In the genomic region with DNA sequence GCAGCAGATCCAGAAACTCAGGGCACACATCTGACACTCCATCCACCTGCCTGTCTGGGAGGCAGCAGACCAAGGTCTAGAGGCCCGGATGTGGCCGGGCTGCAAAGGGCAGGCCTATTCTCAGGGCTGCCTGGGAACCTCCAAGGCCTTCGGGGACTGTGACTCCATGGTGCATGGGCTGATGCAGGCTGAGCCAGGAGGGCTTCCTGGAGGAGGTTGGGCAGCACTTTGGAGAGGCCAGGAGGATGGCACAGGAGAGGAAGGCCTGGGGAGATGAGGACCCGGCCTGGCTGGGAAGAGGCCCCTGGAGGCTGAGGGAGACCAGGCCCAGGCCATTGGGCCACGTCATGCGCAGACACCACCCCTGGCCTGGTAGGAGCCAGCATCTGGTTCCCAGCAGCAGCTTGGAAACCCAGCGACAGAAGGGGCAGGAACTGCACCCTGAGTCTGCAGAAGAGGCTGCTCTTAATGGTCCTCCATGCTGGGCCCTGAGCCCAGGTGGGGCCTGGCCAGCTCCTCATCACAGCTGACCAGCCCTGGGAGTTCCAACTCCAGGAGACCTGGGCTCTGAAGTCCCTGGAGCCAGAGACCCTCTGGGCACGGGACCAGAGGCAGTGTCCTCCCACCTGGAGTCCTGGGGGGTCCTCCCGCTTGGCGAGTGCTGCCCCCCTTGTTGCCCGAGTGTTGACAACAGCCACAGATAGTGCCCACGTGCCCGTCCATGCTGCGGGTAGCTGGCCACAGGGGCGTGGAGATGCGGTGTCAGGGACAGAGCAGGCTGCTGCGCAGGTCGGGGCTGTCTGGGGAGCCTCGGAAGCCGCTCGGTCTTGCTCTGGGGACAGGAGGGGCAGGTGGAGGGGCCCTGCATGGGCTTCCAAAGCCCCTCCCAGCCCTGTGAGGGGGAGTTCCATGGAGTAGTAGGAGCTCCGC, we compare ENCODE assay signal across 23 cellular contexts. TPM values are rescaled to one million over a fixed set of nuclear protein-coding genes. Genes with fewer than 3 reads are reported as not detected.
DNase-seq lines count a peak whose midpoint lies in the region; ATAC-seq, FAIRE-seq and TF ChIP-seq lines count a peak whose summit lies in the region.
"Had no signal": no experiment of that assay in that cellular context is flagged by ENCODE, and none has a peak within 500 bp of the region (broad histone marks: within the 10 kb centered on the region; RNA-seq: fewer than 3 reads in every experiment).

No MANE protein-coding gene starts in this region.

- H3K4me2 ChIP-seq in mammary epithelial cell (ENCODE audit: insufficient read depth, low read depth, low read length) = no peak overlapping the region
- no peak overlapping the region for H3K4me2 ChIP-seq in GM12878 (ENCODE audit: control insufficient read depth, insufficient read depth)
- H3K4me2 ChIP-seq: KMS-11 had no signal

- peak overlapping the region; percentile 64 to 85 for H3K27ac ChIP-seq in breast epithelium
- H3K27ac ChIP-seq in mammary epithelial cell (ENCODE audit: insufficient read depth, low read depth, low read length) = no peak overlapping the region
- H3K27ac ChIP-seq in GM12878 (ENCODE audit: control insufficient read depth, insufficient read depth) = no peak overlapping the region
- no peak overlapping the region for H3K27ac ChIP-seq in lower lobe of right lung
- H3K27ac ChIP-seq in upper lobe of right lung = no peak overlapping the region
- H3K27ac ChIP-seq: GM23248, KMS-11 had no signal

- H3K79me2 ChIP-seq in mammary epithelial cell (ENCODE audit: insufficient read depth, low read length) (peaks cover 25% of the 10 kb centered on the region), GM12878 (ENCODE audit: control insufficient read depth, insufficient read depth, low read length) (no peaks in the 10 kb centered on the region)

- POLR2A ChIA-PET in GM12878 (lab: Charles Lee) = no interaction called here

- SMC1A ChIA-PET in GM12878 (lab: Charles Lee; ENCODE audit: uncharacterized antibody, unreplicated experiment) = no interaction called here

- 83% methylated on average over 18 of the region's 22 CpGs for WGBS in mammary epithelial cell (ENCODE audit: low coverage, missing lambda C conversion rate)
- 51% methylated on average over 22 of the region's 22 CpGs for WGBS in GM12878 (ENCODE audit: insufficient coverage, insufficient replicate concordance, low lambda C conversion rate, missing lambda C conversion rate)

- RAD21 ChIA-PET in GM12878 (lab: Charles Lee; ENCODE audit: unreplicated experiment) = no interaction called here

- H3K27me3 ChIP-seq in breast epithelium (no peaks in the 10 kb centered on the region), mammary epithelial cell (ENCODE audit: insufficient read depth, low read length) (no peaks in the 10 kb centered on the region), GM12878 (replicated peaks in 1 of 2; ENCODE audit: control insufficient read depth in 2 of 2, insufficient read depth in 2 of 2, low read length in 1 of 2) (peaks cover 3 to 9% of the 10 kb centered on the region in 2 experiments; a peak in 3 of 4 replicates), lower lobe of right lung (ENCODE audit: low read depth) (peaks cover 11% of the 10 kb centered on the region), upper lobe of right lung (peaks cover 14% of the 10 kb centered on the region)
- H3K27me3 ChIP-seq: Peyer's patch had no signal

- TF ChIP-seq EP300 in GM12878 (IDR thresholded peaks at IDR 0.05; ENCODE audit: borderline replicate concordance in 1 of 2, control insufficient read depth in 1 of 2, low read depth in 2 of 2, low read length in 2 of 2) = no peak

- TF ChIP-seq CTCF in breast epithelium (IDR thresholded peaks at IDR 0.05) = no peak
- TF ChIP-seq CTCF in mammary epithelial cell (conservative IDR thresholded peaks at IDR 0.05 in 1 of 2, IDR thresholded peaks at IDR 0.05 in 1 of 2; ENCODE audit: extremely low read depth in 1 of 2, insufficient read depth in 1 of 2, low read depth in 1 of 2, low read length in 2 of 2) = no peak
- no peak for TF ChIP-seq CTCF in GM12878 (IDR thresholded peaks at IDR 0.05 in 2 of 3, conservative IDR thresholded peaks at IDR 0.05 in 1 of 3; ENCODE audit: control insufficient read depth in 2 of 3, extremely low read depth in 1 of 3, insufficient read depth in 1 of 3, low read depth in 3 of 3, low read length in 3 of 3)
- no peak for TF ChIP-seq CTCF in lower lobe of right lung (IDR thresholded peaks at IDR 0.05)
- TF ChIP-seq CTCF in upper lobe of right lung (IDR thresholded peaks at IDR 0.05) = no peak

- intact Hi-C loops in breast epithelium (cut with DNase I; ENCODE audit: low total_unique reads) = no loop called here
- intact Hi-C loops in mammary epithelial cell (cut with micrococcal nuclease) = no loop called here
- intact Hi-C loops in GM12878 (cut with micrococcal nuclease; ENCODE audit: unreplicated experiment) = no loop called here
- intact Hi-C loops in lower lobe of right lung (cut with DNase I) = no loop called here
- intact Hi-C loops in upper lobe of right lung (cut with DNase I) = no loop called here

- no peak for TF ChIP-seq POLR2A in breast epithelium (IDR thresholded peaks at IDR 0.05)
- no peak for TF ChIP-seq POLR2A in GM12878 (IDR thresholded peaks at IDR 0.05; ENCODE audit: low read depth, low read length)

- ATAC-seq in GM12878 = 0 out of 3 replicates have a peak, but pooled peaks have one; percentile 11
- ATAC-seq in lower lobe of right lung = peak; percentile 68
- ATAC-seq in upper lobe of right lung = peak; percentile 66
- ATAC-seq: activated CD4-positive, CD25-positive, alpha-beta regulatory T cell treated with anti-CD3 and anti-CD28 coated beads, Interleukin-2, amount 50 U/mL, for 24 hours; naive thymus-derived CD4-positive, alpha-beta T cell; stimulated activated naive CD8-positive, alpha-beta T cell treated with anti-CD3 and anti-CD28 coated beads, Interleukin-15, Interleukin-2, amounts not matched to agents 100 U/mL and 50 U/mL, for 24 hours; T-cell had no signal

- CTCF ChIA-PET in mammary epithelial cell (lab: Charles Lee; ENCODE audit: low non-redundant PET) = no interaction called here
- CTCF ChIA-PET in GM12878 (lab: Yijun Ruan, JAX) = no interaction called here

- BruUV-seq in mammary epithelial cell (replicated peaks; lab: Mats Ljungman, UMichigan) (no TSS peak), GM12878 (replicated peaks; lab: Mats Ljungman, UMichigan) (no TSS peak)

- H3K4me3 ChIP-seq in breast epithelium (peak overlapping the region in 1 of 3 donors; percentile 20), mammary epithelial cell (replicated peaks in 1 of 3; ENCODE audit: insufficient read depth in 1 of 3, low read depth in 2 of 3, low read length in 3 of 3) (no peak overlapping the region), GM12878 (no peak overlapping the region), lower lobe of right lung (no peak overlapping the region), upper lobe of right lung (no peak overlapping the region)
- H3K4me3 ChIP-seq: GM23248, Peyer's patch had no signal

- H2AFZ ChIP-seq in mammary epithelial cell (ENCODE audit: low read depth, low read length) = no peak overlapping the region
- no peak overlapping the region for H2AFZ ChIP-seq in GM12878 (ENCODE audit: control insufficient read depth, low read depth, low read length)
- H2AFZ ChIP-seq: GM23248 had no signal

- no peak for FAIRE-seq in GM12878 (lab: Jason Lieb, UNC)
- FAIRE-seq: endometrium had no signal

- in situ Hi-C loops in mammary epithelial cell (cut with MboI; ENCODE audit: low sequenced_read_pairs in 2 of 2) (no loop called here), GM12878 (cut with MboI) (no loop called here)

- H3K9me3 ChIP-seq in breast epithelium (no peaks in the 10 kb centered on the region), mammary epithelial cell (replicated peaks; ENCODE audit: insufficient read depth, low read length) (no peaks in the 10 kb centered on the region), GM12878 (replicated peaks; ENCODE audit: control insufficient read depth, insufficient read depth, low read length) (no peaks in the 10 kb centered on the region), lower lobe of right lung (no peaks in the 10 kb centered on the region), upper lobe of right lung (no peaks in the 10 kb centered on the region)
- H3K9me3 ChIP-seq: Peyer's patch had no signal

- no peak overlapping the region for H3K9ac ChIP-seq in mammary epithelial cell (ENCODE audit: insufficient read depth, low read length)
- H3K9ac ChIP-seq in GM12878 (ENCODE audit: control insufficient read depth, insufficient read depth, low read length) = no peak overlapping the region
- H3K9ac ChIP-seq: GM23248, KMS-11 had no signal

- no peaks in the 10 kb centered on the region for H3K36me3 ChIP-seq in breast epithelium
- H3K36me3 ChIP-seq in mammary epithelial cell (ENCODE audit: insufficient read depth, low read length) = peaks cover 6% of the 10 kb centered on the region
- no peaks in the 10 kb centered on the region for H3K36me3 ChIP-seq in GM12878 (ENCODE audit: control insufficient read depth in 2 of 2, insufficient read depth in 2 of 2, low read length in 1 of 2)
- H3K36me3 ChIP-seq in lower lobe of right lung = no peaks in the 10 kb centered on the region
- H3K36me3 ChIP-seq in upper lobe of right lung = no peaks in the 10 kb centered on the region
- H3K36me3 ChIP-seq: Peyer's patch had no signal

- H4K20me1 ChIP-seq in mammary epithelial cell (ENCODE audit: insufficient read depth, low read length) = no peaks in the 10 kb centered on the region
- H4K20me1 ChIP-seq in GM12878 (ENCODE audit: control insufficient read depth, insufficient read depth) = no peaks in the 10 kb centered on the region

- peaks cover 5 to 6% of the 10 kb centered on the region in 2 donors for H3K4me1 ChIP-seq in breast epithelium
- peaks cover 21% of the 10 kb centered on the region for H3K4me1 ChIP-seq in mammary epithelial cell (ENCODE audit: insufficient read depth, low read length)
- peaks cover under 1% of the 10 kb centered on the region; the same call in 1 of the 2 replicates for H3K4me1 ChIP-seq in GM12878 (ENCODE audit: control insufficient read depth, insufficient read depth, low read length)
- H3K4me1 ChIP-seq in lower lobe of right lung = peaks cover 8% of the 10 kb centered on the region
- H3K4me1 ChIP-seq in upper lobe of right lung = peaks cover 10% of the 10 kb centered on the region

- no peak for DNase-seq in breast epithelium (ENCODE audit: low spot score in 2 of 2)
- DNase-seq in mammary epithelial cell = no peak
- no peak for DNase-seq in GM12878 (ENCODE audit: low read depth, low spot score)
- DNase-seq in lower lobe of right lung = no peak
- DNase-seq in upper lobe of right lung = no peak
- DNase-seq in retina = no peak
- no peak for DNase-seq in activated CD4-positive, alpha-beta T cell treated with anti-CD3 and anti-CD28 coated beads for 4 hours
- no peak for DNase-seq in hepatic stellate cell (ENCODE audit: low spot score)
- DNase-seq: activated CD4-positive, alpha-beta memory T cell treated with anti-CD3 and anti-CD28 coated beads, Interleukin-2, amount 10 ng/mL, durations not matched to agents 7 days and 5 days; aorta; caudate nucleus; dermis blood vessel endothelial cell; GM23248; mesendoderm; naive thymus-derived CD4-positive, alpha-beta T cell; NCI-H146; stimulated activated CD4-positive, alpha-beta T cell treated with anti-CD3 and anti-CD28 coated beads, Interleukin-12 subunit alpha, Interleukin-12 subunit beta, amount 100 ng/mL, for 4 hours; stimulated activated naive CD8-positive, alpha-beta T cell treated with anti-CD3 and anti-CD28 coated beads, Interleukin-15, Interleukin-2, amounts not matched to agents 100 U/mL and 50 U/mL, for 24 hours; T-cell had no signal

- dilution Hi-C loops in mammary epithelial cell (cut with HindIII; ENCODE audit: low sequenced_read_pairs) = no loop called here

- no peak for TF ChIP-seq RAD21 in GM12878 (IDR thresholded peaks at IDR 0.05; ENCODE audit: insufficient read depth, low read depth, low read length)

RNA-seq across cellular contexts. Expression of gene PHLDA2, which starts 5.5 kb away (rescaled TPM):
- total RNA-seq in breast epithelium (1 to 10 TPM in 2 of 3 donors, not detected in 1; 2.0 to 2.3 TPM), mammary epithelial cell (100 to 1,000 TPM in 1 of 2 donors, 1 to 10 TPM in 1; 9.5 to 164 TPM), GM12878 (2014; rRNA removed) (not detected in 2 replicates), GM12878 (2014; rRNA removed; fragmentation: Illumina TruSeq; extraction: Trizol) (not detected in 2 replicates), GM12878 (2021) (0.27 and 0.49 TPM in 2 replicates), lower lobe of right lung (7.2 TPM), upper lobe of right lung (15.5 TPM)
- polyA plus RNA-seq in mammary epithelial cell (81.0 TPM), GM12878 (2011; rRNA removed) (0.15 TPM in 1 of 2 replicates, not detected in the other), GM12878 (2014; fragmentation: Illumina TruSeq; extraction: Trizol) (not detected in 2 replicates), GM12878 (2014; fragmentation: Nextera tagmentation; extraction: Ambion mirVana) (not detected), GM12878 (2014; rRNA removed) (not detected in 2 replicates), GM12878 (2016; fragmentation: Nextera tagmentation; extraction: Ambion mirVana) (under 1 TPM in 1 of 2 experiments, not detected in 1; 0.16 TPM)
- polyA minus RNA-seq in mammary epithelial cell = 23.0 TPM
- total RNA-seq in GM12878 (2013; cell fraction: nucleolus; rRNA removed) = 0.59 TPM in 1 of 2 replicates, not detected in the other
- polyA plus RNA-seq in GM12878 (2011; ENCODE audit: low read depth) = not detected
- polyA plus RNA-seq in GM12878 (2011; cell fraction: cytosol; rRNA removed) = 0.07 and 0.12 TPM in 2 replicates
- polyA plus RNA-seq in GM12878 (2011; cell fraction: nucleus; rRNA removed) = 0.27 and 0.34 TPM in 2 replicates
- polyA plus RNA-seq in GM12878 (2012) = 0.18 and 0.32 TPM in 2 replicates
- not detected in 2 replicates for polyA minus RNA-seq in GM12878 (2011; rRNA and poly(A)+ RNA removed)
- polyA minus RNA-seq in GM12878 (2011; cell fraction: cytosol; rRNA and poly(A)+ RNA removed) = not detected in 2 replicates
- not detected in 2 replicates for polyA minus RNA-seq in GM12878 (2011; cell fraction: nucleus; rRNA and poly(A)+ RNA removed)
- polyA plus RNA-seq: naive thymus-derived CD4-positive, alpha-beta T cell had no signal

RNA-seq across cellular contexts. Expression of gene CDKN1C, which starts 38.1 kb away (rescaled TPM):
- total RNA-seq in breast epithelium (100 to 1,000 TPM in 1 of 3 donors, 10 to 100 TPM in 2; 48.2 to 136 (median 88.8) TPM), mammary epithelial cell (under 1 TPM; 0.38 to 0.50 TPM), GM12878 (2014; rRNA removed) (not detected in 2 replicates), GM12878 (2014; rRNA removed; fragmentation: Illumina TruSeq; extraction: Trizol) (not detected in 2 replicates), GM12878 (2021) (0.19 and 0.21 TPM in 2 replicates), lower lobe of right lung (39.5 TPM), upper lobe of right lung (42.1 TPM)
- polyA plus RNA-seq in mammary epithelial cell (0.08 TPM), GM12878 (2011; rRNA removed) (0.05 TPM in 1 of 2 replicates, not detected in the other), GM12878 (2014; fragmentation: Illumina TruSeq; extraction: Trizol) (not detected in 2 replicates), GM12878 (2014; fragmentation: Nextera tagmentation; extraction: Ambion mirVana) (not detected), GM12878 (2014; rRNA removed) (not detected in 2 replicates), GM12878 (2016; fragmentation: Nextera tagmentation; extraction: Ambion mirVana) (under 1 TPM in 1 of 2 experiments, not detected in 1; 0.14 TPM)
- polyA minus RNA-seq in mammary epithelial cell = not detected
- total RNA-seq in GM12878 (2013; cell fraction: nucleolus; rRNA removed) = 0.59 TPM in 1 of 2 replicates, not detected in the other
- not detected for polyA plus RNA-seq in GM12878 (2011; ENCODE audit: low read depth)
- polyA plus RNA-seq in GM12878 (2011; cell fraction: cytosol; rRNA removed) = 0.08 and 0.09 TPM in 2 replicates
- 0.09 and 0.19 TPM in 2 replicates for polyA plus RNA-seq in GM12878 (2011; cell fraction: nucleus; rRNA removed)
- polyA plus RNA-seq in GM12878 (2012) = 0.35 and 0.37 TPM in 2 replicates
- not detected in 2 replicates for polyA minus RNA-seq in GM12878 (2011; rRNA and poly(A)+ RNA removed)
- polyA minus RNA-seq in GM12878 (2011; cell fraction: cytosol; rRNA and poly(A)+ RNA removed) = 1.5 TPM in 1 of 2 replicates, not detected in the other
- 0.29 and 0.48 TPM in 2 replicates for polyA minus RNA-seq in GM12878 (2011; cell fraction: nucleus; rRNA and poly(A)+ RNA removed)

Comparison
In these comparisons a context has a peak if more than half of its experiments do, and no peak if none do; other contexts are left out.
1. H3K27ac ChIP-seq: peak in breast epithelium (2 of 2); none in mammary epithelial cell (single experiment), GM12878 (single experiment), lower lobe of right lung (single experiment) and upper lobe of right lung (single experiment).
2. RNA of gene CDKN1C, which starts 38.1 kb away (total RNA-seq): 48.2 to 136 TPM in breast epithelium, 42.1 TPM in upper lobe of right lung (single experiment) and 39.5 TPM in lower lobe of right lung (single experiment); 0.38 to 0.50 TPM in mammary epithelial cell and 0.19 to 0.59 TPM in GM12878; every median in the first group is over 10 times any median in the second.
3. ATAC-seq: peak in every context shown above with its lines; median percentile 68 in lower lobe of right lung; 66 in upper lobe of right lung; 11 in GM12878.